ENCODE assay signal across 28 cellular contexts in genomic region chr4:188297873-188298272, GRCh38.
A peak's percentile ranks its signal among the peaks of the same experiment; 100 is the strongest.
DNase-seq lines count a peak whose midpoint lies in the region; ATAC-seq, FAIRE-seq and TF ChIP-seq lines count a peak whose summit lies in the region.
"Had no signal": no experiment of that assay in that cellular context is flagged by ENCODE, and none has a peak within 500 bp of the region (broad histone marks: within the 10 kb centered on the region; RNA-seq: fewer than 3 reads in every experiment).

No MANE protein-coding gene starts in this region.

- H2AFZ ChIP-seq in astrocyte (ENCODE audit: low read depth, low read length), result no peak overlapping the region

- H3K4me3 ChIP-seq in AG04449 (ENCODE audit: low read depth, low read length) (no peak overlapping the region), astrocyte (ENCODE audit: insufficient read depth, low read depth, low read length) (no peak overlapping the region), SJCRH30 (no peak overlapping the region), body of pancreas (no peak overlapping the region), suprapubic skin (no peak overlapping the region)
- H3K4me3 ChIP-seq: lung, transverse colon had no signal

- H3K36me3 ChIP-seq in astrocyte (ENCODE audit: insufficient read depth, low read length) (no peaks in the 10 kb centered on the region), SJCRH30 (no peaks in the 10 kb centered on the region), body of pancreas (replicated peaks in 1 of 2; ENCODE audit: insufficient read depth in 1 of 2, low read depth in 2 of 2) (no peaks in the 10 kb centered on the region), suprapubic skin (no peaks in the 10 kb centered on the region)
- H3K36me3 ChIP-seq: neutrophil, transverse colon had no signal

- H3K27me3 Mint-ChIP-seq in astrocyte (ENCODE audit: low read depth, unreplicated experiment), result no peaks in the 10 kb centered on the region
- H3K27me3 Mint-ChIP-seq: stimulated activated naive CD8-positive, alpha-beta T cell treated with anti-CD3 and anti-CD28 coated beads, Interleukin-15, Interleukin-2, amounts not matched to agents 100 ng/mL and 50 ng/mL, for 24 hours had no signal

- ATAC-seq in HG02763 (IDR thresholded peaks at IDR 0.05; ENCODE audit: unreplicated experiment) (no peak), body of pancreas (no peak)
- ATAC-seq: activated CD4-positive, CD25-positive, alpha-beta regulatory T cell treated with anti-CD3 and anti-CD28 coated beads, Interleukin-2, amount 50 U/mL, for 24 hours; activated CD8-positive, alpha-beta T cell treated with anti-CD3 and anti-CD28 coated beads, Interleukin-2, amount 10 ng/mL, durations not matched to agents 7 days and 5 days had no signal

- no peak for FAIRE-seq in astrocyte (lab: Jason Lieb, UNC)

- CTCF ChIA-PET in AG04449 (lab: Yijun Ruan, JAX), result no interaction called here

- H3K4me2 ChIP-seq in astrocyte (ENCODE audit: low read length), result no peak overlapping the region

- TF ChIP-seq CTCF in AG04449 (IDR thresholded peaks at IDR 0.05; ENCODE audit: insufficient read depth, low read length, missing control alignments) (no peak), astrocyte (IDR thresholded peaks at IDR 0.05; ENCODE audit: insufficient read depth, low read depth, low read length) (no peak), body of pancreas (IDR thresholded peaks at IDR 0.05) (no peak), suprapubic skin (IDR thresholded peaks at IDR 0.05) (no peak)

- TF ChIP-seq EP300 in suprapubic skin (IDR thresholded peaks at IDR 0.05), result no peak

- no peak overlapping the region for H3K9ac ChIP-seq in astrocyte (ENCODE audit: low read length)

- H3K36me3 Mint-ChIP-seq in astrocyte (ENCODE audit: low read depth, unreplicated experiment), result no peaks in the 10 kb centered on the region

- H3K79me2 ChIP-seq in astrocyte (ENCODE audit: insufficient read depth, low read length), result no peaks in the 10 kb centered on the region

- H3K4me1 Mint-ChIP-seq in astrocyte (ENCODE audit: low read depth, unreplicated experiment), result peaks cover 4% of the 10 kb centered on the region

- H4K20me1 ChIP-seq in astrocyte (ENCODE audit: insufficient read depth, low read length), result no peaks in the 10 kb centered on the region

- H3K9me3 ChIP-seq in astrocyte (ENCODE audit: insufficient read depth, low read depth, low read length), result no peaks in the 10 kb centered on the region
- no peaks in the 10 kb centered on the region for H3K9me3 ChIP-seq in SJCRH30 (replicated peaks)
- H3K9me3 ChIP-seq in body of pancreas, result no peaks in the 10 kb centered on the region
- H3K9me3 ChIP-seq in suprapubic skin, result no peaks in the 10 kb centered on the region
- H3K9me3 ChIP-seq: neutrophil, transverse colon had no signal

- H3K27ac Mint-ChIP-seq in astrocyte (ENCODE audit: unreplicated experiment), result peak overlapping the region; percentile 81
- H3K27ac Mint-ChIP-seq: activated CD8-positive, alpha-beta T cell treated with anti-CD3 and anti-CD28 coated beads, Interleukin-2, amount 10 ng/mL, durations not matched to agents 7 days and 5 days; stimulated activated naive CD8-positive, alpha-beta T cell treated with anti-CD3 and anti-CD28 coated beads, Interleukin-15, Interleukin-2, amounts not matched to agents 100 ng/mL and 50 ng/mL, for 24 hours had no signal

- no peak overlapping the region for H3K4me3 Mint-ChIP-seq in astrocyte (ENCODE audit: unreplicated experiment)
- H3K4me3 Mint-ChIP-seq: activated CD8-positive, alpha-beta T cell treated with anti-CD3 and anti-CD28 coated beads, Interleukin-2, amount 10 ng/mL, durations not matched to agents 7 days and 5 days; stimulated activated naive CD8-positive, alpha-beta T cell treated with anti-CD3 and anti-CD28 coated beads, Interleukin-15, Interleukin-2, amounts not matched to agents 100 ng/mL and 50 ng/mL, for 24 hours had no signal

- POLR2A ChIA-PET in AG04449 (lab: Yijun Ruan, JAX), result no interaction called here

- WGBS in body of pancreas, 2 donors, result 74 to 83% methylated on average over 6 of the region's 6 CpGs
- WGBS in suprapubic skin, result 85% methylated on average over 6 of the region's 6 CpGs

- TF ChIP-seq POLR2A in body of pancreas (IDR thresholded peaks at IDR 0.05), result no peak
- TF ChIP-seq POLR2A in suprapubic skin (IDR thresholded peaks at IDR 0.05), result no peak

- intact Hi-C loops in body of pancreas (cut with DNase I), result no loop called here

- H3K27me3 ChIP-seq in astrocyte (ENCODE audit: insufficient read depth, low read length) (no peaks in the 10 kb centered on the region), SJCRH30 (no peaks in the 10 kb centered on the region), body of pancreas (no peaks in the 10 kb centered on the region), suprapubic skin (no peaks in the 10 kb centered on the region)
- H3K27me3 ChIP-seq: neutrophil, transverse colon had no signal

- H3K9me3 Mint-ChIP-seq in astrocyte (ENCODE audit: unreplicated experiment), result no peaks in the 10 kb centered on the region

- no peaks in the 10 kb centered on the region for H3K4me1 ChIP-seq in astrocyte (ENCODE audit: insufficient read depth, low read length)
- H3K4me1 ChIP-seq in SJCRH30, result no peaks in the 10 kb centered on the region
- H3K4me1 ChIP-seq in body of pancreas, result no peaks in the 10 kb centered on the region
- H3K4me1 ChIP-seq in suprapubic skin, result no peaks in the 10 kb centered on the region
- H3K4me1 ChIP-seq: transverse colon had no signal

- peak; percentile 12 for DNase-seq in AG04449 (ENCODE audit: low read depth, low spot score)
- DNase-seq in HCEC 1CT, result peak; percentile 44
- DNase-seq in astrocyte (ENCODE audit: low read depth), result no peak
- DNase-seq in hepatic stellate cell (ENCODE audit: low spot score), result peak; percentile 12
- DNase-seq in SJCRH30, result no peak
- DNase-seq in body of pancreas, result no peak
- DNase-seq in suprapubic skin (ENCODE audit: low spot score in 2 of 2), result no peak
- DNase-seq: activated CD8-positive, alpha-beta T cell treated with anti-CD3 and anti-CD28 coated beads, Interleukin-2, amount 10 ng/mL, durations not matched to agents 7 days and 5 days; activated naive CD4-positive, alpha-beta T cell; amygdala; foreskin melanocyte; GDM1; hippocampal formation; islet precursor cell; NCI-H1092 treated with DMSO at 0.1 percent for 48 hours; NCI-H2029 treated with DMSO at 0.1 percent for 48 hours; NCI-H345; NCI-H774; Right ventricle myocardium superior; stimulated activated CD4-positive, alpha-beta T cell treated with anti-CD3 and anti-CD28 coated beads, Interleukin-2, amount 100 ng/mL, for 48 hours; SW 1271; transverse colon had no signal

- no peak overlapping the region for H3K27ac ChIP-seq in astrocyte (ENCODE audit: low read depth, low read length)
- H3K27ac ChIP-seq in SJCRH30, result no peak overlapping the region
- H3K27ac ChIP-seq in body of pancreas, result no peak overlapping the region
- no peak overlapping the region for H3K27ac ChIP-seq in suprapubic skin
- H3K27ac ChIP-seq: C4-2B, neutrophil, transverse colon had no signal

Comparison
In these comparisons a context has a peak if more than half of its experiments do, and no peak if none do; other contexts are left out.
1. DNase-seq: peak in AG04449 (single experiment), HCEC 1CT (single experiment) and hepatic stellate cell (single experiment); none in astrocyte (single experiment), SJCRH30 (0 of 2), body of pancreas (0 of 4) and suprapubic skin (0 of 2).